ENCODE assay signal across 29 cellular contexts in the genomic region with DNA sequence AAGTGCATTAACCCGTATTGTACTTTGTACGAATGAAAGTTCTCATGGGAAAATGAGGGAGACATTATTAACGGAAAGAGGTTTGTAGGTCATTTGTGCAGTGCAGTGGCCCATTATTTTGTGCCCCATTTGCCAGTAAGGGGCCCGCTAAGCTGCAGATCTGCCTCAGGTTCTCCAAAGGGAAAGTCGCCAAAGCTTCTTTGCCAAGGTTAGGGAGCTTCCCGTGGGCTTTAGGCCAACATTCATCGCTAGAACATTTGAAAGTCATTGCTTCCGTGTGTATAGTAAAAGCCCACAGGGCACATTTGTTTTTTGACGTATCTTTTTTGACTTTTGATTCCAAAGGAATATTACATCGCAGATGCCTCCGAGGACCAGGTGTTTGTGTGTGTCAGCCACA.
A peak's percentile ranks its signal among the peaks of the same experiment; 100 is the strongest.
DNase-seq lines count a peak whose midpoint lies in the region; ATAC-seq and TF ChIP-seq lines count a peak whose summit lies in the region.
"Had no signal": no experiment of that assay in that cellular context is flagged by ENCODE, and none has a peak within 500 bp of the region (broad histone marks: within the 10 kb centered on the region; RNA-seq: fewer than 3 reads in every experiment).

No MANE protein-coding gene starts in this region.

- POLR2A ChIA-PET in CD8-positive, alpha-beta memory T cell (lab: Charles Lee) = no interaction called here

- intact Hi-C loops in prostate gland (cut with DNase I) = no loop called here

- DNase-seq in CD8-positive, alpha-beta memory T cell = no peak
- DNase-seq in midbrain (lab: John Stamatoyannopoulos, UW) = peak; percentile 10
- DNase-seq in hippocampal formation (lab: John Stamatoyannopoulos, UW) = no peak
- DNase-seq in DMS153 (lab: John Stamatoyannopoulos, UW) = no peak
- no peak for DNase-seq in SJCRH30
- DNase-seq in prostate gland (ENCODE audit: low spot score) = no peak
- DNase-seq: ACHN; activated CD4-positive, alpha-beta memory T cell treated with anti-CD3 and anti-CD28 coated beads for 36 hours; activated effector memory CD4-positive, alpha-beta T cell treated with anti-CD3 and anti-CD28 coated beads, Interleukin-2, amount 50 U/mL, for 16 hours; adrenal gland; BE2C; Calu3; effector CD4-positive, alpha-beta T cell; GOT3; HFFc6; kidney; mucosa of descending colon; NCI-H82; posterior cingulate gyrus; stimulated activated CD4-positive, alpha-beta T cell treated with anti-CD3 and anti-CD28 coated beads, Interleukin-12 subunit alpha, Interleukin-12 subunit beta, amount 100 ng/mL, for 4 hours; stimulated activated CD4-positive, alpha-beta T cell treated with anti-CD3 and anti-CD28 coated beads, Interleukin-4, amount 100 ng/mL, for 24 hours had no signal

- ATAC-seq in activated T-helper 17 cell treated with anti-CD3 and anti-CD28 coated beads, Interleukin-2, amount 50 U/mL, for 72 hours (replicated peaks) = no peak
- ATAC-seq: GM12878; mucosa of descending colon; sciatic nerve; stimulated activated memory B cell treated with anti-CD40 and anti-IgM and Interleukin-4, amounts not matched to agents 10 μg/mL and 1 μg/mL and 100 μg/mL, for 72 hours had no signal

- H3K27me3 ChIP-seq in BLaER1 (no peaks in the 10 kb centered on the region), SJCRH30 (no peaks in the 10 kb centered on the region), prostate gland (replicated peaks; ENCODE audit: insufficient read depth) (no peaks in the 10 kb centered on the region)
- H3K27me3 ChIP-seq in CD8-positive, alpha-beta memory T cell (ENCODE audit: insufficient read depth, low read length, poor library complexity, severe bottlenecking) = no peaks in the 10 kb centered on the region
- H3K27me3 ChIP-seq: adrenal gland, BE2C, neural progenitor cell had no signal

- H3K4me1 ChIP-seq in BLaER1 (peaks cover 54% of the 10 kb centered on the region), SJCRH30 (no peaks in the 10 kb centered on the region), prostate gland (replicated peaks) (no peaks in the 10 kb centered on the region)
- H3K4me1 ChIP-seq in CD8-positive, alpha-beta memory T cell (ENCODE audit: insufficient read depth, low read length) = peaks cover 13% of the 10 kb centered on the region
- H3K4me1 ChIP-seq: adrenal gland, BE2C had no signal

- no peaks in the 10 kb centered on the region for H3K27me3 Mint-ChIP-seq in CD8-positive, alpha-beta memory T cell
- H3K27me3 Mint-ChIP-seq in activated T-helper 17 cell treated with anti-CD3 and anti-CD28 coated beads, Interleukin-2, amount 50 U/mL, for 72 hours = no peaks in the 10 kb centered on the region
- H3K27me3 Mint-ChIP-seq: activated CD4-positive, alpha-beta memory T cell treated with anti-CD3 and anti-CD28 coated beads for 36 hours had no signal

- H3K9ac ChIP-seq in BLaER1 = no peak overlapping the region
- H3K9ac ChIP-seq: neural progenitor cell had no signal

- TF ChIP-seq POLR2A in prostate gland (IDR thresholded peaks at IDR 0.05) = no peak

- peak overlapping the region in 2 of 7 donors; percentile 60 to 66 for H3K4me3 Mint-ChIP-seq in CD8-positive, alpha-beta memory T cell
- H3K4me3 Mint-ChIP-seq in activated T-helper 17 cell treated with anti-CD3 and anti-CD28 coated beads, Interleukin-2, amount 50 U/mL, for 72 hours = no peak overlapping the region
- H3K4me3 Mint-ChIP-seq: activated CD4-positive, alpha-beta memory T cell treated with anti-CD3 and anti-CD28 coated beads for 36 hours; HFFc6; neural progenitor cell; stimulated activated memory B cell treated with anti-CD40 and anti-IgM and Interleukin-4, amounts not matched to agents 10 μg/mL and 1 μg/mL and 100 μg/mL, for 72 hours had no signal

- H3K36me3 ChIP-seq in BLaER1 (peaks cover 47% of the 10 kb centered on the region), SJCRH30 (no peaks in the 10 kb centered on the region), prostate gland (peaks cover 0 to 7% of the 10 kb centered on the region in 2 donors)
- peaks cover 46% of the 10 kb centered on the region for H3K36me3 ChIP-seq in CD8-positive, alpha-beta memory T cell (ENCODE audit: insufficient read depth, low read length)
- H3K36me3 ChIP-seq: adrenal gland, BE2C, neural progenitor cell had no signal

- H4K20me1 ChIP-seq in BLaER1 = no peaks in the 10 kb centered on the region

- peaks cover 68 to 88% (median 77%) of the 10 kb centered on the region in 3 donors for H3K4me1 Mint-ChIP-seq in CD8-positive, alpha-beta memory T cell
- peaks cover 33% of the 10 kb centered on the region for H3K4me1 Mint-ChIP-seq in activated T-helper 17 cell treated with anti-CD3 and anti-CD28 coated beads, Interleukin-2, amount 50 U/mL, for 72 hours

- H3K4me3 ChIP-seq in BLaER1 (no peak overlapping the region), SJCRH30 (no peak overlapping the region), prostate gland (no peak overlapping the region)
- no peak overlapping the region for H3K4me3 ChIP-seq in CD8-positive, alpha-beta memory T cell (ENCODE audit: low read length)
- H3K4me3 ChIP-seq: adrenal gland, GM12878, mucosa of descending colon, neural progenitor cell had no signal

- peak overlapping the region in 7 of 8 donors; percentile 83 to 96 (median 90) for H3K27ac Mint-ChIP-seq in CD8-positive, alpha-beta memory T cell
- H3K27ac Mint-ChIP-seq in activated T-helper 17 cell treated with anti-CD3 and anti-CD28 coated beads, Interleukin-2, amount 50 U/mL, for 72 hours = peak overlapping the region; percentile 55
- H3K27ac Mint-ChIP-seq: HFFc6; stimulated activated memory B cell treated with anti-CD40 and anti-IgM and Interleukin-4, amounts not matched to agents 10 μg/mL and 1 μg/mL and 100 μg/mL, for 72 hours had no signal

- 82% methylated on average over 11 of the region's 11 CpGs for WGBS in prostate gland

- peak overlapping the region; percentile 70 for H3K4me2 ChIP-seq in BLaER1

- H3K36me3 Mint-ChIP-seq in CD8-positive, alpha-beta memory T cell = peaks cover 33 to 88% (median 40%) of the 10 kb centered on the region in 3 donors
- H3K36me3 Mint-ChIP-seq in activated T-helper 17 cell treated with anti-CD3 and anti-CD28 coated beads, Interleukin-2, amount 50 U/mL, for 72 hours (ENCODE audit: low read depth) = peaks cover 92% of the 10 kb centered on the region

- H3K9me3 ChIP-seq in BLaER1 (no peaks in the 10 kb centered on the region), SJCRH30 (replicated peaks) (no peaks in the 10 kb centered on the region), prostate gland (no peaks in the 10 kb centered on the region)
- H3K9me3 ChIP-seq in CD8-positive, alpha-beta memory T cell (ENCODE audit: low read length) = no peaks in the 10 kb centered on the region
- H3K9me3 ChIP-seq: adrenal gland, BE2C, mucosa of descending colon had no signal

- no peaks in the 10 kb centered on the region for H3K9me3 Mint-ChIP-seq in CD8-positive, alpha-beta memory T cell
- no peaks in the 10 kb centered on the region for H3K9me3 Mint-ChIP-seq in activated T-helper 17 cell treated with anti-CD3 and anti-CD28 coated beads, Interleukin-2, amount 50 U/mL, for 72 hours
- H3K9me3 Mint-ChIP-seq: activated CD4-positive, alpha-beta memory T cell treated with anti-CD3 and anti-CD28 coated beads for 36 hours; HFFc6; neural progenitor cell; stimulated activated memory B cell treated with anti-CD40 and anti-IgM and Interleukin-4, amounts not matched to agents 10 μg/mL and 1 μg/mL and 100 μg/mL, for 72 hours had no signal

- CTCF ChIA-PET in CD8-positive, alpha-beta memory T cell (lab: Charles Lee) = interaction anchor here (0.9 to 1.2 kb wide), 3 partner anchors 14 to 178 kb away, joined by 3 read pairs; partner anchors contain the start of genes SORL1 and SORL1-AS1

- H3K27ac ChIP-seq in BLaER1 (no peak overlapping the region), SJCRH30 (no peak overlapping the region), prostate gland (no peak overlapping the region)
- no peak overlapping the region for H3K27ac ChIP-seq in CD8-positive, alpha-beta memory T cell (ENCODE audit: low read depth, low read length)
- H3K27ac ChIP-seq: adrenal gland, epithelial cell of prostate, HL-60 had no signal

- no peak for TF ChIP-seq CTCF in prostate gland (IDR thresholded peaks at IDR 0.05)
